19 cellular contexts compared by ENCODE assay signal in genomic region chr3:69292185-69292584, GRCh38.
"Had no signal": no experiment of that assay in that cellular context is flagged by ENCODE, and none has a peak within 500 bp of the region (broad histone marks: within the 10 kb centered on the region; RNA-seq: fewer than 3 reads in every experiment).

No MANE protein-coding gene starts in this region.

- DNase-seq: activated CD4-positive, alpha-beta T cell treated with anti-CD3 and anti-CD28 coated beads, Interleukin-2, amount 10 ng/mL, durations not matched to agents 24 days and 14 days; activated CD8-positive, alpha-beta memory T cell treated with anti-CD3 and anti-CD28 coated beads for 24 hours; activated CD8-positive, alpha-beta memory T cell treated with anti-CD3 and anti-CD28 coated beads, Interleukin-2, amount 50 U/mL, for 48 hours; activated effector memory CD4-positive, alpha-beta T cell treated with anti-CD3 and anti-CD28 coated beads, Interleukin-2, amount 50 U/mL, for 16 hours; activated naive CD4-positive, alpha-beta T cell treated with anti-CD3 and anti-CD28 coated beads, Interleukin-2, amount 50 U/mL, for 16 hours; activated T-cell treated with anti-CD3 and anti-CD28 coated beads, Interleukin-2, amount 50 U/mL, for 48 hours; aorta; brain microvascular endothelial cell; esophagus squamous epithelium; sigmoid colon; stimulated activated CD4-positive, alpha-beta T cell treated with anti-CD3 and anti-CD28 coated beads, Interleukin-4, amount 100 ng/mL, for 24 hours; stomach; T-helper 1 cell; T1000 had no signal

- H3K9ac ChIP-seq: parathyroid adenoma had no signal

- ATAC-seq: stimulated activated effector memory CD8-positive, alpha-beta T cell treated with anti-CD3 and anti-CD28 coated beads, Interleukin-12 subunit alpha, Interleukin-12 subunit beta, amount 100 ng/mL, for 72 hours had no signal

- H3K36me3 Mint-ChIP-seq: type B pancreatic cell had no signal

- H3K4me3 ChIP-seq: coronary artery, esophagus squamous epithelium, sigmoid colon, stomach had no signal

- H3K9me3 Mint-ChIP-seq: activated CD4-positive, alpha-beta T cell treated with anti-CD3 and anti-CD28 coated beads, Interleukin-2, amount 10 ng/mL, durations not matched to agents 24 days and 14 days; stimulated activated effector memory CD8-positive, alpha-beta T cell treated with anti-CD3 and anti-CD28 coated beads, Interleukin-12 subunit alpha, Interleukin-12 subunit beta, amount 100 ng/mL, for 72 hours; type B pancreatic cell had no signal

- H3K27ac ChIP-seq: brain microvascular endothelial cell, coronary artery, esophagus squamous epithelium, neutrophil, parathyroid adenoma, sigmoid colon, stomach had no signal

- H3K36me3 ChIP-seq: brain microvascular endothelial cell, sigmoid colon, stomach had no signal

- H3K27me3 Mint-ChIP-seq: activated CD4-positive, alpha-beta T cell treated with anti-CD3 and anti-CD28 coated beads, Interleukin-2, amount 10 ng/mL, durations not matched to agents 24 days and 14 days; type B pancreatic cell had no signal

- H3K9me3 ChIP-seq: esophagus squamous epithelium, neutrophil, sigmoid colon, stomach had no signal

- H3K27ac Mint-ChIP-seq: activated CD4-positive, alpha-beta T cell treated with anti-CD3 and anti-CD28 coated beads, Interleukin-2, amount 10 ng/mL, durations not matched to agents 24 days and 14 days; stimulated activated effector memory CD8-positive, alpha-beta T cell treated with anti-CD3 and anti-CD28 coated beads, Interleukin-12 subunit alpha, Interleukin-12 subunit beta, amount 100 ng/mL, for 72 hours; type B pancreatic cell had no signal

- H3K4me3 Mint-ChIP-seq: activated CD4-positive, alpha-beta T cell treated with anti-CD3 and anti-CD28 coated beads, Interleukin-2, amount 10 ng/mL, durations not matched to agents 24 days and 14 days; stimulated activated effector memory CD8-positive, alpha-beta T cell treated with anti-CD3 and anti-CD28 coated beads, Interleukin-12 subunit alpha, Interleukin-12 subunit beta, amount 100 ng/mL, for 72 hours; type B pancreatic cell had no signal

- H3K27me3 ChIP-seq: brain microvascular endothelial cell, esophagus squamous epithelium, neutrophil, sigmoid colon, stomach had no signal
